In genomic region chr21:8197377-8198027, GRCh38 we compare ENCODE assay signal across 8 cellular contexts.
DNase-seq lines count a peak whose midpoint lies in the region; ATAC-seq, FAIRE-seq and TF ChIP-seq lines count a peak whose summit lies in the region.
"Not testable (repeated sequence)": the region's sequence is repeated elsewhere in the genome, so short reads cannot be mapped to it uniquely, and the experiment has no call there.

No MANE protein-coding gene starts in this region.

- H3K4me2 ChIP-seq in PC-3 (ENCODE audit: low read length) = not testable (repeated sequence)

- DNase-seq in CD4-positive, CD25-positive, alpha-beta regulatory T cell; PC-3; activated naive CD4-positive, alpha-beta T cell treated with anti-CD3 and anti-CD28 coated beads, Interleukin-2, amount 50 U/mL, for 72 hours (ENCODE audit: low spot score in 2 of 2); right cardiac atrium; pancreas: not testable (repeated sequence)

- H3K36me3 ChIP-seq in CD4-positive, CD25-positive, alpha-beta regulatory T cell (ENCODE audit: control insufficient read depth, insufficient read depth, low read length); PC-3 (ENCODE audit: low read depth, low read length); pancreas: not testable (repeated sequence)

- not testable (repeated sequence) for H3K9ac ChIP-seq in PC-3 (ENCODE audit: low read length)

- intact Hi-C loops in PC-3 (cut with micrococcal nuclease); right cardiac atrium (cut with DNase I); pancreas (cut with DNase I): not testable (repeated sequence)

- not testable (repeated sequence) for H3K36me3 Mint-ChIP-seq in CD4-positive, CD25-positive, alpha-beta regulatory T cell; activated naive CD4-positive, alpha-beta T cell treated with anti-CD3 and anti-CD28 coated beads, Interleukin-2, amount 50 U/mL, for 72 hours

- not testable (repeated sequence) for H4K20me1 ChIP-seq in PC-3 (ENCODE audit: low read length)

- not testable (repeated sequence) for H3K4me1 Mint-ChIP-seq in CD4-positive, CD25-positive, alpha-beta regulatory T cell

- not testable (repeated sequence) for H3K9me3 ChIP-seq in CD4-positive, CD25-positive, alpha-beta regulatory T cell (ENCODE audit: control insufficient read depth in 2 of 2, low read length in 2 of 2); PC-3 (ENCODE audit: low read length); right cardiac atrium (ENCODE audit: control insufficient read depth, low read length); pancreas

- WGBS in right cardiac atrium = no CpG with 5 or more reads among the region's 20 CpGs
- no CpG with 5 or more reads among the region's 20 CpGs for WGBS in pancreas, 2 donors

- H3K9me3 Mint-ChIP-seq in CD4-positive, CD25-positive, alpha-beta regulatory T cell; activated naive CD4-positive, alpha-beta T cell treated with anti-CD3 and anti-CD28 coated beads, Interleukin-2, amount 50 U/mL, for 72 hours: not testable (repeated sequence)

- BruUV-seq in PC-3 (replicated peaks; lab: Mats Ljungman, UMichigan) = not testable (repeated sequence)

- CTCF ChIA-PET in PC-3 (lab: Charles Lee) = not testable (repeated sequence)

- H3K27ac Mint-ChIP-seq in CD4-positive, CD25-positive, alpha-beta regulatory T cell; activated naive CD4-positive, alpha-beta T cell treated with anti-CD3 and anti-CD28 coated beads, Interleukin-2, amount 50 U/mL, for 72 hours: not testable (repeated sequence)

- peak; percentile 68 to 74 for ATAC-seq in CD4-positive, CD25-positive, alpha-beta regulatory T cell (ENCODE audit: low read depth in 2 of 2)
- ATAC-seq in GM18907 (IDR thresholded peaks at IDR 0.05; ENCODE audit: unreplicated experiment) (peak; percentile 47), GM21737 (IDR thresholded peaks at IDR 0.05; ENCODE audit: unreplicated experiment) (peak; percentile 47), HG03097 (IDR thresholded peaks at IDR 0.05; ENCODE audit: low FRiP score, unreplicated experiment) (peak; percentile 51), PC-3 (peak; percentile 50), right cardiac atrium (peak; percentile 41 to 65), pancreas (peak; percentile 67 to 85 (median 84))
- ATAC-seq in activated naive CD4-positive, alpha-beta T cell treated with anti-CD3 and anti-CD28 coated beads, Interleukin-2, amount 50 U/mL, for 72 hours = peak; percentile 62 to 78

- FAIRE-seq in pancreas (lab: Jason Lieb, UNC) = not testable (repeated sequence)

- H3K27me3 ChIP-seq in CD4-positive, CD25-positive, alpha-beta regulatory T cell (ENCODE audit: control insufficient read depth, insufficient read depth, low read length); PC-3 (ENCODE audit: low read length); right cardiac atrium (ENCODE audit: control insufficient read depth, insufficient read depth); pancreas: not testable (repeated sequence)

- not testable (repeated sequence) for H3K27me3 Mint-ChIP-seq in CD4-positive, CD25-positive, alpha-beta regulatory T cell

- not testable (repeated sequence) for H3K9me2 ChIP-seq in PC-3 (replicated peaks; ENCODE audit: low read length)

- not testable (repeated sequence) for H3K4me3 Mint-ChIP-seq in CD4-positive, CD25-positive, alpha-beta regulatory T cell

- H3K27ac ChIP-seq in CD4-positive, CD25-positive, alpha-beta regulatory T cell (ENCODE audit: insufficient read depth, low read length, poor library complexity, severe bottlenecking); PC-3 (ENCODE audit: low read length); right cardiac atrium (ENCODE audit: low read length); pancreas: not testable (repeated sequence)

- not testable (repeated sequence) for H3K4me3 ChIP-seq in CD4-positive, CD25-positive, alpha-beta regulatory T cell (ENCODE audit: low read depth, low read length); PC-3 (ENCODE audit: low read length); right cardiac atrium (ENCODE audit: low read length); pancreas

- TF ChIP-seq CTCF in PC-3 (conservative IDR thresholded peaks at IDR 0.05; ENCODE audit: low read depth, low read length); pancreas (IDR thresholded peaks at IDR 0.05): not testable (repeated sequence)

- not testable (repeated sequence) for H3F3A ChIP-seq in PC-3 (ENCODE audit: low read length, unreplicated experiment)

- H3K79me2 ChIP-seq in PC-3 (ENCODE audit: low read length) = not testable (repeated sequence)

- POLR2A ChIA-PET in PC-3 (lab: Charles Lee; ENCODE audit: unreplicated experiment) = not testable (repeated sequence)

- H2AFZ ChIP-seq in PC-3 (ENCODE audit: low read length) = not testable (repeated sequence)

- not testable (repeated sequence) for H3K4me1 ChIP-seq in CD4-positive, CD25-positive, alpha-beta regulatory T cell (ENCODE audit: control insufficient read depth, insufficient read depth, low read length, poor library complexity, severe bottlenecking); PC-3 (ENCODE audit: insufficient read depth, low read length); right cardiac atrium (ENCODE audit: control insufficient read depth, insufficient read depth, low read length); pancreas
